ENCODE assay signal across 25 cellular contexts in the genomic region with DNA sequence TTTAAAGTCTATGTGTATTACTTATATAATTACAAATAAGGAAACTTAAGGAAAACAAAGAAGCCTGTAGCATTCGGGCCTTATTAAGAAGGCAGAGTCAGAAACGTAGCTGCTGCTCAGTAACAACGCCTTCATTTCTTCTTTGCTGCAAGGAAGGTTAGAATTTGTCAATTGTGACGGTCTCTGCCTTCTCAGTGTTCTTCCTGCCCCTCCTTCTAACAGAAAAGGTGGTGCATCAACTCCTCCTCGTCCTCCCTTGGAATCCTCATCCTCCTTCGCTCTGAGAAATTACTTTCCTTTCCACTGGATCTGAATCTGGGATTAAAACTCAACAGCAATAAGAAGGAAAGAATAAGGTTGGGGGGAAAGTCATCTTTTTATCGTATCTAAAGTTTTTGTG.
"Had no signal": no experiment of that assay in that cellular context is flagged by ENCODE, and none has a peak within 500 bp of the region (broad histone marks: within the 10 kb centered on the region; RNA-seq: fewer than 3 reads in every experiment).

No MANE protein-coding gene starts in this region.

- FAIRE-seq: colon, keratinocyte, pancreas had no signal

- H3K9me3 ChIP-seq: mucosa of descending colon, neutrophil, pancreas, right lobe of liver, spleen, suprapubic skin, transverse colon, upper lobe of right lung, uterus had no signal

- H3K27me3 ChIP-seq: dorsolateral prefrontal cortex, foreskin keratinocyte, neutrophil, pancreas, right lobe of liver, spleen, suprapubic skin, transverse colon, upper lobe of right lung, uterus had no signal

- H3K4me1 ChIP-seq: foreskin keratinocyte, pancreas, right lobe of liver, spleen, suprapubic skin, transverse colon, upper lobe of right lung, uterus had no signal

- H3K27ac ChIP-seq: epithelial cell of prostate, foreskin keratinocyte, neutrophil, pancreas, right lobe of liver, spleen, suprapubic skin, upper lobe of right lung had no signal

- ATAC-seq: esophagus mucosa; foreskin keratinocyte; mucosa of descending colon; natural killer cell treated with Interleukin-12 subunit alpha and Interleukin-12 subunit beta and Interleukin-15 and Interleukin-18, amount 100 ng/mL, for 72 hours; right lobe of liver; stimulated activated memory B cell treated with anti-CD40 and anti-IgM and Interleukin-4, amounts not matched to agents 10 μg/mL and 1 μg/mL and 100 μg/mL, for 72 hours; stimulated activated naive CD8-positive, alpha-beta T cell treated with anti-CD3 and anti-CD28 coated beads, Interleukin-15, Interleukin-2, amounts not matched to agents 100 U/mL and 50 U/mL, for 24 hours; upper lobe of right lung had no signal

- DNase-seq: central memory CD4-positive, alpha-beta T cell; effector CD4-positive, alpha-beta T cell; endodermal cell; foreskin keratinocyte; glutamatergic neuron; mesenchymal stem cell; naive B cell; right lobe of liver; spleen; stimulated activated CD4-positive, alpha-beta T cell treated with anti-CD3 and anti-CD28 coated beads, Interleukin-4, amount 100 ng/mL, for 4 hours; stimulated activated naive CD8-positive, alpha-beta T cell treated with anti-CD3 and anti-CD28 coated beads, Interleukin-15, Interleukin-2, amounts not matched to agents 100 U/mL and 50 U/mL, for 24 hours; upper lobe of right lung had no signal

- H3K36me3 ChIP-seq: uterus had no signal

- H3K4me3 ChIP-seq: dorsolateral prefrontal cortex, mucosa of descending colon, pancreas, right lobe of liver, spleen, suprapubic skin, transverse colon, upper lobe of right lung, uterus had no signal
